20 cellular contexts compared by ENCODE assay signal in the genomic region with DNA sequence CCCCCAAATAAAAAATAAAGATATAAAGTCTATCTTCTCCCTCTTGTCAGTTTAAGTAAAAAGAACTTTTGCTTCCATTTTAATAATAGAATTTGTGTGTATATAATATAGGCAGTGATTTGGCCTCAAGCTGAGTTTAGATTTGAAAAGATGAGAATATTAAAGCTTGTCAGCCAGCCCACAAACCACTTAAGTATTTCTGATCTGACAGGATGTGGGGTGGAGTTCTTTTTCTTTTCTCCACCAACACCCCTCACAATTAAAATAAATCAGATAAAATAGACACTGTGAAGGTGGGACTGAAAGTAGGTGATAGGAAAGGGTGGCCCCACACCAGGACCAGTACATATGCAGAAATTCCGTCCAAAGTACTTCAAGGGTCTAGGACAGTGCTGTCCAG.
"Had no signal": no experiment of that assay in that cellular context is flagged by ENCODE, and none has a peak within 500 bp of the region (broad histone marks: within the 10 kb centered on the region; RNA-seq: fewer than 3 reads in every experiment).

No MANE protein-coding gene starts in this region.

- H3K36me3 ChIP-seq: brain microvascular endothelial cell, spleen, thyroid gland had no signal

- H3K27ac Mint-ChIP-seq: activated B cell treated with CpG ODN at 0.5 μM for 24 hours; activated T-helper 1 cell treated with anti-CD3 and anti-CD28 coated beads, Interleukin-12 subunit alpha, Interleukin-12 subunit beta, Interleukin-2, Interleukin-4 antibody, amounts not matched to agents 30 ng/mL and 10 ng/mL and 1 ng/mL, durations not matched to agents 14 hours and 24 hours and 36 hours; mesothelial cell of epicardium; stimulated activated naive B cell treated with anti-CD40 and anti-IgM and Interleukin-4, amounts not matched to agents 10 μg/mL and 1 μg/mL and 100 μg/mL, for 72 hours had no signal

- H3K27me3 ChIP-seq: brain microvascular endothelial cell, spleen, thyroid gland had no signal

- H3K4me3 Mint-ChIP-seq: activated B cell treated with CpG ODN at 0.5 μM for 24 hours; activated T-helper 1 cell treated with anti-CD3 and anti-CD28 coated beads, Interleukin-12 subunit alpha, Interleukin-12 subunit beta, Interleukin-2, Interleukin-4 antibody, amounts not matched to agents 30 ng/mL and 10 ng/mL and 1 ng/mL, durations not matched to agents 14 hours and 24 hours and 36 hours; mesothelial cell of epicardium; stimulated activated naive B cell treated with anti-CD40 and anti-IgM and Interleukin-4, amounts not matched to agents 10 μg/mL and 1 μg/mL and 100 μg/mL, for 72 hours had no signal

- DNase-seq: activated B cell treated with CpG ODN at 0.5 μM for 24 hours; activated CD4-positive, alpha-beta T cell treated with anti-CD3 and anti-CD28 coated beads for 48 hours; activated naive CD4-positive, alpha-beta T cell; activated T-cell treated with anti-CD3 and anti-CD28 coated beads for 4 hours; aorta; brain microvascular endothelial cell; cortex of kidney; hypothalamus; kidney; occipital lobe; posterior cingulate gyrus; retina; spleen; stimulated activated CD4-positive, alpha-beta T cell treated with anti-CD3 and anti-CD28 coated beads, Interleukin-4, amount 100 ng/mL, for 4 hours; stimulated activated naive B cell treated with anti-CD40 and anti-IgM and Interleukin-4, amounts not matched to agents 10 μg/mL and 1 μg/mL and 100 μg/mL, for 72 hours; T-helper 9 cell; thyroid gland had no signal

- H3K4me1 ChIP-seq: spleen had no signal

- H3K27ac ChIP-seq: brain microvascular endothelial cell, spleen, thyroid gland had no signal

- H3K4me3 ChIP-seq: spleen, thyroid gland had no signal

- H3K9me3 Mint-ChIP-seq: activated B cell treated with CpG ODN at 0.5 μM for 24 hours had no signal

- ATAC-seq: left lobe of liver; stimulated activated naive B cell treated with anti-CD40 and anti-IgM and Interleukin-4, amounts not matched to agents 10 μg/mL and 1 μg/mL and 100 μg/mL, for 72 hours had no signal

- H3K36me3 Mint-ChIP-seq: mesothelial cell of epicardium had no signal

- H3K27me3 Mint-ChIP-seq: activated B cell treated with CpG ODN at 0.5 μM for 24 hours; stimulated activated naive B cell treated with anti-CD40 and anti-IgM and Interleukin-4, amounts not matched to agents 10 μg/mL and 1 μg/mL and 100 μg/mL, for 72 hours had no signal

- H3K9me3 ChIP-seq: spleen, thyroid gland had no signal

- H3K4me1 Mint-ChIP-seq: activated B cell treated with CpG ODN at 0.5 μM for 24 hours; stimulated activated naive B cell treated with anti-CD40 and anti-IgM and Interleukin-4, amounts not matched to agents 10 μg/mL and 1 μg/mL and 100 μg/mL, for 72 hours had no signal
